In the genomic region with DNA sequence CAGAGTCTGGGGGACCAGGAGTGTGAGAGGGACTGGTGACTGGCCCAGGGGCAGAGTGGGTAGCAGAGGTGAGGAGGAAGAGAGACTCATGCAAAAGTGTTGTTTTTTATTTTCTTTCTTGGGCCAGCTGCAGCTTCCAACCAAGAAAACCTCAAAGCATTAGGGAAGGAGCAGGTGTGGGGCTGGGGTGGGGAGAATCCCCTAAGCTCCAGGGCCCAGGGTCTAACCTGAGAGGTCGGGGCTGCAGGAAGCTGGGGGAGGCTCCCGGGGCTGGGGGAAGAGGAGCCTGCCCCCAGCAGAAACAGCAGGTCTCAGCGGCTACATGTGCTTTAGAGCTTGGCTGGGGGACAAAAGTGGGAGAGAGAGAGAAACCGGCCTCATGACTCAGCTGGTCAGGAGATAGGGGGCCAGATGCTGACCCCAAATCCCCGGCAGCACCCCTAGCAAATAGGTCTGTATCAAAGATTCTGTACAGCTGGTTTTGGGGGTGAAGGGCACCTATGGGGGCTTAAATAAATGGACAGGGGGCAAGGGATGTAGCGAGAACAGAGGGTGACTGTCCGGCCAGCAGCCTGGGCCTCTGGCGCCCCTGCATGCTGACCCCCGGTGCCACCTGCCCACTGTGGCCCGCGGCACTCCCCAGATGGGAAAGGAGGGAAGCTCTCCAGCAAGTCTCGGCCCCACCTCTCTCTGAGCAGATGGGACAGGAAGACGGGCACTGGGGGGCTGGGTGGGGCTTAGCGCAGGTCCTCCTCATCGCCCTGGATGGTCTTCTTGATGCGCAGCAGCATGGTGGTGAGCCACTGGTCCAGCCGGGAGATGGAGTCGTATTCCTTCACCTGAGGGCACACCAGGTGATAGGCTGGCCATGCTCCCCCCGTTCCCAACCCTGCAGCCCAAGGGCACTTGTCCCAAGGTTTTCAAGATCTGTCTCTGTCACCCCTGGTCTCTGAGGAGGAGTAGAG, we compare ENCODE assay signal across 14 cellular contexts. TPM values are rescaled to one million over a fixed set of nuclear protein-coding genes. Genes with fewer than 3 reads are reported as not detected.
DNase-seq lines count a peak whose midpoint lies in the region; ATAC-seq and TF ChIP-seq lines count a peak whose summit lies in the region.
"Had no signal": no experiment of that assay in that cellular context is flagged by ENCODE, and none has a peak within 500 bp of the region (broad histone marks: within the 10 kb centered on the region; RNA-seq: fewer than 3 reads in every experiment).

No MANE protein-coding gene starts in this region.

- no peaks in the 10 kb centered on the region for H3K4me1 ChIP-seq in Caco-2
- no peaks in the 10 kb centered on the region for H3K4me1 ChIP-seq in mesendoderm (ENCODE audit: control insufficient read depth, low read depth, low read length)

- no peak overlapping the region for H2AK5ac ChIP-seq in mesendoderm (ENCODE audit: low read length)

- no peak overlapping the region for H3K56ac ChIP-seq in mesendoderm (ENCODE audit: low read length)

- no peak overlapping the region for H4K8ac ChIP-seq in mesendoderm (ENCODE audit: low read depth, low read length)

- no peaks in the 10 kb centered on the region for H3K79me2 ChIP-seq in mesendoderm (ENCODE audit: control insufficient read depth, insufficient read depth, low read length)
- H3K79me2 ChIP-seq: hepatocyte had no signal

- no peak overlapping the region for H2BK120ac ChIP-seq in mesendoderm (ENCODE audit: low read depth, low read length)

- H3K9ac ChIP-seq in mesendoderm (ENCODE audit: low read length): no peak overlapping the region

- H3K27me3 Mint-ChIP-seq in Caco-2 (ENCODE audit: insufficient read depth, unreplicated experiment) (no peaks in the 10 kb centered on the region), T-helper 17 cell (no peaks in the 10 kb centered on the region), memory B cell (no peaks in the 10 kb centered on the region)
- H3K27me3 Mint-ChIP-seq: naive B cell had no signal

- H2BK5ac ChIP-seq in mesendoderm (ENCODE audit: low read length): no peak overlapping the region

- no peak for ATAC-seq in T-helper 17 cell
- ATAC-seq in memory B cell (ENCODE audit: low read depth): no peak

- H3K9me3 ChIP-seq in Caco-2: no peaks in the 10 kb centered on the region
- no peaks in the 10 kb centered on the region for H3K9me3 ChIP-seq in T-helper 17 cell (ENCODE audit: control insufficient read depth, low read length, poor library complexity, severe bottlenecking)
- H3K9me3 ChIP-seq: esophagus muscularis mucosa, right atrium auricular region had no signal

- no peak overlapping the region for H3K18ac ChIP-seq in mesendoderm (ENCODE audit: low read length)

- no peak overlapping the region for H3K27ac Mint-ChIP-seq in Caco-2 (ENCODE audit: unreplicated experiment)
- H3K27ac Mint-ChIP-seq in T-helper 17 cell: peak overlapping the region; percentile 97
- H3K27ac Mint-ChIP-seq in memory B cell: peak overlapping the region; percentile 35

- no peaks in the 10 kb centered on the region for H3K79me1 ChIP-seq in mesendoderm (ENCODE audit: low read length)

- in situ Hi-C loops in GM13976 (cut with MboI; ENCODE audit: low sequenced_read_pairs, unreplicated experiment): no loop called here

- TF ChIP-seq CTCF in Caco-2 (IDR thresholded peaks at IDR 0.05; ENCODE audit: insufficient read depth in 1 of 2, low read depth in 1 of 2, low read length in 1 of 2, severe bottlenecking in 1 of 2, unreplicated experiment in 1 of 2) (no peak), GM13976 (IDR thresholded peaks at IDR 0.05; ENCODE audit: borderline replicate concordance, control extremely low read depth, extremely low read depth, insufficient read depth, missing control alignments) (no peak)

- H3K36me3 Mint-ChIP-seq in Caco-2 (ENCODE audit: insufficient read depth, unreplicated experiment): peaks cover 51% of the 10 kb centered on the region
- H3K36me3 Mint-ChIP-seq in T-helper 17 cell (ENCODE audit: low read depth): peaks cover 7% of the 10 kb centered on the region
- peaks cover 7% of the 10 kb centered on the region for H3K36me3 Mint-ChIP-seq in memory B cell

- H3K27ac ChIP-seq in mesendoderm (ENCODE audit: low read depth, low read length): no peak overlapping the region
- H3K27ac ChIP-seq: esophagus muscularis mucosa, hepatocyte, right atrium auricular region had no signal

- H4K5ac ChIP-seq in mesendoderm (ENCODE audit: low read length): no peak overlapping the region

- no peaks in the 10 kb centered on the region for H3K4me1 Mint-ChIP-seq in Caco-2 (ENCODE audit: low read depth, unreplicated experiment)
- peaks cover 18% of the 10 kb centered on the region for H3K4me1 Mint-ChIP-seq in T-helper 17 cell
- peaks cover 20% of the 10 kb centered on the region for H3K4me1 Mint-ChIP-seq in memory B cell

- POLR2A ChIA-PET in Caco-2 (lab: Charles Lee): interaction anchor here (0.6 kb wide), 1 partner anchor 217 kb away, joined by 6 read pairs; no protein-coding TSS in a partner anchor

- H3K4me3 ChIP-seq in Caco-2 (ENCODE audit: low read depth, low read length) (no peak overlapping the region), mesendoderm (ENCODE audit: low read length) (no peak overlapping the region)
- H3K4me3 ChIP-seq: esophagus muscularis mucosa, hepatocyte, right atrium auricular region had no signal

- H3K4me3 Mint-ChIP-seq in Caco-2 (ENCODE audit: unreplicated experiment) (no peak overlapping the region), T-helper 17 cell (no peak overlapping the region), memory B cell (no peak overlapping the region)

- H3K36me3 ChIP-seq in Caco-2 (ENCODE audit: control insufficient read depth, insufficient read depth, low read length): peaks cover 3% of the 10 kb centered on the region; the same call in 1 of the 2 replicates
- H3K36me3 ChIP-seq in mesendoderm (ENCODE audit: control insufficient read depth, insufficient read depth, low read length): peaks cover 3% of the 10 kb centered on the region

- DNase-seq in Caco-2 (no peak), GM13976 (ENCODE audit: low spot score) (peak; percentile 63), T-helper 17 cell (no peak), memory B cell (ENCODE audit: low spot score in 2 of 2) (no peak), mesendoderm (no peak), NCI-H1436 (lab: John Stamatoyannopoulos, UW) (no peak), hippocampal formation (lab: John Stamatoyannopoulos, UW) (no peak)
- DNase-seq: HCEC 1CT; naive B cell; stimulated activated CD4-positive, alpha-beta T cell treated with anti-CD3 and anti-CD28 coated beads, Interleukin-4, amount 100 ng/mL, for 4 hours; stimulated activated naive CD4-positive, alpha-beta T cell had no signal

- H2BK15ac ChIP-seq in mesendoderm (replicated peaks; ENCODE audit: low read depth): no peak overlapping the region

- no peak overlapping the region for H3K4me2 ChIP-seq in mesendoderm (ENCODE audit: low read length)
- H3K4me2 ChIP-seq: hepatocyte had no signal

- TSS peak; percentile 23 for BruUV-seq in Caco-2 (replicated peaks; lab: Mats Ljungman, UMichigan)

- H3K4ac ChIP-seq in mesendoderm (ENCODE audit: low read depth, low read length): no peak overlapping the region

- H3K23ac ChIP-seq in mesendoderm (ENCODE audit: low read length): no peak overlapping the region

- H3K27me3 ChIP-seq in Caco-2 (replicated peaks; ENCODE audit: control insufficient read depth, insufficient read depth, low read length) (no peaks in the 10 kb centered on the region), mesendoderm (ENCODE audit: insufficient read depth, low read length, poor library complexity) (no peaks in the 10 kb centered on the region)
- H3K27me3 ChIP-seq: esophagus muscularis mucosa, hepatocyte, right atrium auricular region had no signal

- intact Hi-C loops in Caco-2 (cut with micrococcal nuclease; ENCODE audit: unreplicated experiment): no loop called here

- H3K9me3 Mint-ChIP-seq in Caco-2 (ENCODE audit: unreplicated experiment): no peaks in the 10 kb centered on the region
- H3K9me3 Mint-ChIP-seq in memory B cell: no peaks in the 10 kb centered on the region

- WGBS in mesendoderm (ENCODE audit: extremely low coverage, insufficient coverage, low lambda C conversion rate): no CpG with 5 or more reads among the region's 19 CpGs

- CTCF ChIA-PET in Caco-2 (lab: Charles Lee): interaction anchor here (1.0 to 1.2 kb wide), 2 partner anchors 17 to 51 kb away, joined by 3 read pairs; no protein-coding TSS in a partner anchor

RNA-seq across cellular contexts. Expression of a gene that starts 3.8 kb away (rescaled TPM):
- total RNA-seq in Caco-2 (2022) (19.7 and 20.6 TPM in 2 replicates), T-helper 17 cell (1 to 10 TPM; 3.5 to 6.3 TPM)
- 22.4 TPM for polyA plus RNA-seq in mesendoderm (2013, experiment 1 of 2)
- 22.2 TPM for polyA plus RNA-seq in mesendoderm (2013, experiment 2 of 2)

RNA-seq across cellular contexts. Expression of a gene that starts 16.1 kb away (rescaled TPM):
- 1.2 and 1.3 TPM in 2 replicates for total RNA-seq in Caco-2 (2022)
- total RNA-seq in T-helper 17 cell: not detected
- polyA plus RNA-seq in mesendoderm (2013, experiment 1 of 2): 0.69 TPM
- 0.67 TPM for polyA plus RNA-seq in mesendoderm (2013, experiment 2 of 2)

RNA-seq across cellular contexts. Expression of a gene that starts 27.0 kb away (rescaled TPM):
- total RNA-seq in Caco-2 (2022): 149 TPM in 2 replicates
- total RNA-seq in T-helper 17 cell: 100 to 1,000 TPM; 124 to 133 TPM
- polyA plus RNA-seq in mesendoderm (2013, experiment 1 of 2): 55.9 TPM
- 55.5 TPM for polyA plus RNA-seq in mesendoderm (2013, experiment 2 of 2)
